In genomic region chrX:137742846-137743245, GRCh38 we compare ENCODE assay signal across 1 cellular context.
TF ChIP-seq lines count a peak whose summit lies in the region.

No MANE protein-coding gene starts in this region.

TF ChIP-seq in WTC11, 78 proteins besides CTCF, POLR2A, EP300 and RAD21 (continued from another document):
- TF ChIP-seq IRF2 (CRISPR knock-in tag; IDR thresholded peaks at IDR 0.05; ENCODE audit: borderline replicate concordance, low read depth): no peak
- TF ChIP-seq NFATC4 (CRISPR knock-in tag; IDR thresholded peaks at IDR 0.05): no peak
- TF ChIP-seq USF2 (CRISPR knock-in tag; IDR thresholded peaks at IDR 0.05): no peak
- TF ChIP-seq TEAD4 (CRISPR knock-in tag; IDR thresholded peaks at IDR 0.05): no peak
- TF ChIP-seq FOXP4 (CRISPR knock-in tag; IDR thresholded peaks at IDR 0.05): no peak
- no peak for TF ChIP-seq ZNF425 (CRISPR knock-in tag; conservative IDR thresholded peaks at IDR 0.05)
- TF ChIP-seq ELF4 (CRISPR knock-in tag; IDR thresholded peaks at IDR 0.05; ENCODE audit: low read depth): no peak
- TF ChIP-seq ZBTB43 (CRISPR knock-in tag; IDR thresholded peaks at IDR 0.05): no peak
